In the genomic region with DNA sequence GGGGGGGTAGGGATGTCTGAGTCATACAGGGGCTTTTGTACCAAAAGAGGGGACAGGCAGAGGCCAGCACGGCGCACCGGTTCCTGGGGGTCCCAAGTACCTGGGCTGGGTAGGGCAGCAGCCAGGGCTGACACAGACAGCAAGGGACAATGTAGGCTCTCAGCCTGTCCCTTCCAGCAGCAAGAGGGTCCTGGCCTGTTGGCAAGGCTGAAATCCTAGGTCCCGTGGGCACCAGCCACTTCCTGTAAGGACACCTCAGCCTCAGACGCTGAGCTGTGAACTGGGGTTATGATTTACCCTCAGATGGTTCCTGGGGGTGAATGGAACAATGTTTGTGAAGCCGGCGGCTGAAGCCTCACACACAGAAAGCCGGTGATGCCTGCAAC, we compare ENCODE assay signal across 13 cellular contexts. TPM values are rescaled to one million over a fixed set of nuclear protein-coding genes. Genes with fewer than 3 reads are reported as not detected.
DNase-seq lines count a peak whose midpoint lies in the region; ATAC-seq and TF ChIP-seq lines count a peak whose summit lies in the region.
"Had no signal": no experiment of that assay in that cellular context is flagged by ENCODE, and none has a peak within 500 bp of the region (broad histone marks: within the 10 kb centered on the region; RNA-seq: fewer than 3 reads in every experiment).

No MANE protein-coding gene starts in this region.

- no peaks in the 10 kb centered on the region for H3K27me3 ChIP-seq in neuronal stem cell (ENCODE audit: control insufficient read depth in 3 of 3, insufficient read depth in 3 of 3, low read depth in 1 of 3, low read length in 3 of 3)
- H3K27me3 ChIP-seq: brain microvascular endothelial cell, gastrocnemius medialis had no signal

- no peak overlapping the region for H4K8ac ChIP-seq in neuronal stem cell (ENCODE audit: low read depth, low read length)

- no peak overlapping the region for H3K23ac ChIP-seq in neuronal stem cell (ENCODE audit: low read depth, low read length, poor library complexity)

- WGBS in neuronal stem cell (ENCODE audit: extremely low coverage in 2 of 2, insufficient read length in 2 of 2, insufficient replicate concordance in 1 of 2), 2 donors = no CpG with 5 or more reads among the region's 8 CpGs

- no peak overlapping the region for H3K4me3 ChIP-seq in neuronal stem cell (ENCODE audit: low read length in 2 of 2)

- intact Hi-C loops in left colon (cut with DNase I, micrococcal nuclease) = no loop called here

- DNase-seq in GM13977 (ENCODE audit: low spot score) = peak; percentile 8
- no peak for DNase-seq in caudate nucleus (lab: John Stamatoyannopoulos, UW)
- no peak for DNase-seq in neuronal stem cell (ENCODE audit: low spot score)
- DNase-seq in NCI-H1105 treated with DMSO at 0.1 percent for 48 hours (lab: John Stamatoyannopoulos, UW) = no peak
- no peak for DNase-seq in left colon
- no peak for DNase-seq in NOMO-1 (lab: John Stamatoyannopoulos, UW; ENCODE audit: unreplicated experiment in 2 of 2)
- DNase-seq: activated CD4-positive, alpha-beta T cell treated with anti-CD3 and anti-CD28 coated beads, Interleukin-2, amount 50 U/mL, for 4 hours; brain microvascular endothelial cell; HCEC 1CT had no signal

- peaks cover 32 to 40% of the 10 kb centered on the region in 2 donors for H3K4me1 ChIP-seq in neuronal stem cell (ENCODE audit: control insufficient read depth in 2 of 2, insufficient read depth in 1 of 2, low read depth in 1 of 2, low read length in 2 of 2)

- H3K9me3 ChIP-seq in neuronal stem cell (replicated peaks in 1 of 2; ENCODE audit: control insufficient read depth in 2 of 2, insufficient read depth in 1 of 2, low read depth in 1 of 2, low read length in 2 of 2) = no peaks in the 10 kb centered on the region
- H3K9me3 ChIP-seq: gastrocnemius medialis, neutrophil had no signal

- H2BK12ac ChIP-seq in neuronal stem cell (ENCODE audit: low read length) = no peak overlapping the region

- peak overlapping the region; percentile 63 for H2BK15ac ChIP-seq in neuronal stem cell (ENCODE audit: low read length)

- H3K4ac ChIP-seq in neuronal stem cell (ENCODE audit: low read length) = no peak overlapping the region

- H3K27ac ChIP-seq in 22Rv1 (peak overlapping the region; percentile 95; the same call in 1 of the 2 replicates), caudate nucleus (ENCODE audit: low read depth, low read length) (peak overlapping the region; percentile 93), neuronal stem cell (replicated peaks; ENCODE audit: low read length) (no peak overlapping the region)
- H3K27ac ChIP-seq: brain microvascular endothelial cell, gastrocnemius medialis had no signal

- H3K4me2 ChIP-seq in neuronal stem cell (ENCODE audit: insufficient read depth, low read length, poor library complexity, severe bottlenecking) = no peak overlapping the region

- in situ Hi-C loops in GM13977 (cut with MboI; ENCODE audit: low pct_unique_long_range_greater_than_20kb, low sequenced_read_pairs, unreplicated experiment) = no loop called here

- no peak overlapping the region for H2AFZ ChIP-seq in neuronal stem cell (ENCODE audit: low read length)

- peaks cover 9% of the 10 kb centered on the region for H3K79me1 ChIP-seq in neuronal stem cell (ENCODE audit: low read depth, low read length)

- H4K91ac ChIP-seq in neuronal stem cell (ENCODE audit: low read depth, low read length, poor library complexity) = no peak overlapping the region

- peak overlapping the region; percentile 85 for H3K14ac ChIP-seq in neuronal stem cell (ENCODE audit: low read length)

- peak overlapping the region; percentile 94 for H2AK5ac ChIP-seq in neuronal stem cell (ENCODE audit: low read depth, low read length)

- H3K36me3 ChIP-seq in neuronal stem cell (replicated peaks in 1 of 2; ENCODE audit: control insufficient read depth in 2 of 2, insufficient read depth in 2 of 2, low read length in 2 of 2) = peaks cover 4 to 8% of the 10 kb centered on the region in 2 donors

- peak overlapping the region; percentile 27 for H3K18ac ChIP-seq in neuronal stem cell (ENCODE audit: low read length)

- H3K9ac ChIP-seq in neuronal stem cell (ENCODE audit: low read depth, low read length, poor library complexity) = no peak overlapping the region

- ATAC-seq in HG03520 (IDR thresholded peaks at IDR 0.05; ENCODE audit: unreplicated experiment) (no peak), left colon (no peak)

- no peak overlapping the region for H2BK5ac ChIP-seq in neuronal stem cell (ENCODE audit: low read length)

- no peak for TF ChIP-seq CTCF in 22Rv1 (IDR thresholded peaks at IDR 0.05)
- TF ChIP-seq CTCF in GM13977 (IDR thresholded peaks at IDR 0.05; ENCODE audit: extremely low read depth, insufficient read depth, missing control alignments) = no peak

- H2BK120ac ChIP-seq in neuronal stem cell (ENCODE audit: low read depth, low read length) = peak overlapping the region; percentile 82

RNA-seq across cellular contexts. Expression of a gene that starts 41.3 kb away (rescaled TPM):
- 4.9 TPM for polyA plus RNA-seq in neuronal stem cell (2013, experiment 1 of 2)
- 5.0 TPM for polyA plus RNA-seq in neuronal stem cell (2013, experiment 2 of 2)
- 10 to 100 TPM; 16.0 to 25.2 TPM for total RNA-seq in left colon
